Comparison of ENCODE assay signal across 9 cellular contexts in the genomic region with DNA sequence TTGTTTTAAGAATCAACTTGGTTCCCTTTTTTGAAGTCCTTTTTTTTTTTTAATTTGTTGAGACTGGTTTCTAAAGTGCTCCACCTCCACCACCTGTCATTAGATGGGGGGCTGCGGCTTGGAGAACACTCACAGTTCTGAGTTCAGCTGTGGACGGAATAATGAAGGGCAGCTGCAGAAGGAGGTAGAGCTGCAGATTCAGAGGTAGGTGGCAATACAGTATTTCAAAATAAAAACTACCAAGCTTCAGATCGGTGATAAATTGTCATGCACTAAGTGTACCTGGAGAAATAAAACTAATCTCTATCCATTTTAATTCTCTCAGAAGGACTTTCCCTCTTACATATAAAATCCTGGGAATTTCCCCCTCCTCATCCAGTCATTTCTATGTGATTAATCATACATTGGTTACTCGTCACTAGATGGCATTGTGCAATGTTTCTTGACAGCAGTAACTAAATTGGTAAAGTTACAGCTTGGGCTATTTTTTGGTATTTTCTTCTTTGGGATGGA.
DNase-seq lines count a peak whose midpoint lies in the region; ATAC-seq and TF ChIP-seq lines count a peak whose summit lies in the region.
"Had no signal": no experiment of that assay in that cellular context is flagged by ENCODE, and none has a peak within 500 bp of the region (broad histone marks: within the 10 kb centered on the region; RNA-seq: fewer than 3 reads in every experiment).

No MANE protein-coding gene starts in this region.

- TF ChIP-seq CTCF in A673 (conservative IDR thresholded peaks at IDR 0.05; ENCODE audit: low read depth, low read length): peak; percentile 38; the same call in 1 of the 2 replicates
- peak; percentile 10 for TF ChIP-seq CTCF in GM12865 (IDR thresholded peaks at IDR 0.05; ENCODE audit: insufficient read depth, low read depth, low read length, missing control alignments)
- TF ChIP-seq CTCF in Caco-2 (IDR thresholded peaks at IDR 0.05; ENCODE audit: insufficient read depth in 1 of 2, low read depth in 1 of 2, low read length in 1 of 2, severe bottlenecking in 1 of 2, unreplicated experiment in 1 of 2): peak in 1 of 2 experiments; percentile 37

- BruUV-seq in A673 (replicated peaks; lab: Mats Ljungman, UMichigan) (no TSS peak), Caco-2 (replicated peaks; lab: Mats Ljungman, UMichigan) (no TSS peak)

- H3K4me1 Mint-ChIP-seq in Caco-2 (ENCODE audit: low read depth, unreplicated experiment): peaks cover 7% of the 10 kb centered on the region

- CTCF ChIA-PET in A673 (lab: Charles Lee) (interaction anchor here (1.2 kb wide), 1 partner anchor 84 kb away, joined by 3 read pairs; no protein-coding TSS in a partner anchor), Caco-2 (lab: Charles Lee) (interaction anchor here (0.5 to 2.1 kb wide), 3 partner anchors 47 to 84 kb away, joined by 4 to 18 read pairs (median 10); partner anchors contain the start of gene SLC39A10)

- H3K4me3 ChIP-seq in A673 (ENCODE audit: low read depth, low read length, poor library complexity, severe bottlenecking) (no peak overlapping the region), GM12865 (ENCODE audit: low read depth, low read length) (no peak overlapping the region), Caco-2 (ENCODE audit: low read depth, low read length) (no peak overlapping the region)

- H3K4me1 ChIP-seq in A673 (ENCODE audit: insufficient read depth, low read length, poor library complexity, severe bottlenecking) (no peaks in the 10 kb centered on the region), Caco-2 (peaks cover 13% of the 10 kb centered on the region)

- peak; percentile 37 for DNase-seq in A673 (ENCODE audit: low spot score)
- peak; percentile 35 for DNase-seq in GM12865 (ENCODE audit: low read depth)
- DNase-seq in NCI-H1105 (lab: John Stamatoyannopoulos, UW): peak; percentile 10
- peak; percentile 23 to 29 for DNase-seq in T47D (ENCODE audit: low read depth in 1 of 2, low spot score in 1 of 2)
- DNase-seq in medulla oblongata (ENCODE audit: extremely low spot score): peak; percentile 59
- DNase-seq in Caco-2: no peak
- no peak for DNase-seq in occipital lobe (lab: John Stamatoyannopoulos, UW)

- ATAC-seq in HG02623 (IDR thresholded peaks at IDR 0.05; ENCODE audit: unreplicated experiment): peak; percentile 62

- no peaks in the 10 kb centered on the region for H3K36me3 ChIP-seq in A673 (ENCODE audit: insufficient read depth, low read length, poor library complexity, severe bottlenecking)
- no peaks in the 10 kb centered on the region for H3K36me3 ChIP-seq in Caco-2 (ENCODE audit: control insufficient read depth, insufficient read depth, low read length)

- no peaks in the 10 kb centered on the region for H3K27me3 Mint-ChIP-seq in Caco-2 (ENCODE audit: insufficient read depth, unreplicated experiment)

- intact Hi-C loops in A673 (cut with micrococcal nuclease; ENCODE audit: unreplicated experiment) (no loop called here), Caco-2 (cut with micrococcal nuclease; ENCODE audit: unreplicated experiment) (loop anchor here (1.0 to 2.0 kb wide), 3 partner anchors 36 to 491 kb away; no protein-coding TSS in a partner anchor)

- H3K27ac ChIP-seq in A673 (ENCODE audit: low read depth, low read length, poor library complexity, severe bottlenecking): no peak overlapping the region
- H3K27ac ChIP-seq: KMS-11 had no signal

- H3K9me3 Mint-ChIP-seq in Caco-2 (ENCODE audit: unreplicated experiment): no peaks in the 10 kb centered on the region

- H3K27me3 ChIP-seq in A673 (replicated peaks; ENCODE audit: insufficient read depth, low read depth, low read length, poor library complexity) (no peaks in the 10 kb centered on the region), Caco-2 (replicated peaks; ENCODE audit: control insufficient read depth, insufficient read depth, low read length) (no peaks in the 10 kb centered on the region)

- H3K9me3 ChIP-seq in A673 (ENCODE audit: low read depth, low read length, poor library complexity, severe bottlenecking): no peaks in the 10 kb centered on the region
- no peaks in the 10 kb centered on the region for H3K9me3 ChIP-seq in Caco-2

- in situ Hi-C loops in T47D (cut with HindIII; ENCODE audit: low pct_unique_long_range_greater_than_20kb, low sequenced_read_pairs): no loop called here

- no peaks in the 10 kb centered on the region for H3K36me3 Mint-ChIP-seq in Caco-2 (ENCODE audit: insufficient read depth, unreplicated experiment)

- POLR2A ChIA-PET in A673 (lab: Charles Lee; ENCODE audit: low non-redundant PET): no interaction called here
- POLR2A ChIA-PET in Caco-2 (lab: Charles Lee): no interaction called here

- H3K27ac Mint-ChIP-seq in Caco-2 (ENCODE audit: unreplicated experiment): no peak overlapping the region

- H3K4me3 Mint-ChIP-seq in Caco-2 (ENCODE audit: unreplicated experiment): no peak overlapping the region

Comparison
In these comparisons a context has a peak if more than half of its experiments do, and no peak if none do; other contexts are left out.
1. DNase-seq: peak in A673 (single experiment), GM12865 (single experiment), NCI-H1105 (single experiment), T47D (2 of 2) and medulla oblongata (single experiment); none in Caco-2 (0 of 2) and occipital lobe (single experiment).